Comparison of ENCODE assay signal across 20 cellular contexts in genomic region chr13:39052944-39053343, GRCh38. TPM values are rescaled to one million over a fixed set of nuclear protein-coding genes. Genes with fewer than 3 reads are reported as not detected.
A peak's percentile ranks its signal among the peaks of the same experiment; 100 is the strongest.
DNase-seq lines count a peak whose midpoint lies in the region; ATAC-seq and TF ChIP-seq lines count a peak whose summit lies in the region.
"Had no signal": no experiment of that assay in that cellular context is flagged by ENCODE, and none has a peak within 500 bp of the region (broad histone marks: within the 10 kb centered on the region; RNA-seq: fewer than 3 reads in every experiment).

No MANE protein-coding gene starts in this region.

- no peak overlapping the region for H3K4me2 ChIP-seq in smooth muscle cell

- peak; percentile 43 for DNase-seq in NCI-H345 (lab: John Stamatoyannopoulos, UW)
- DNase-seq in NCI-H345 treated with DMSO at 0.1 percent for 48 hours (lab: John Stamatoyannopoulos, UW; ENCODE audit: unreplicated experiment) = no peak
- DNase-seq in NCI-H146 treated with DMSO at 0.1 percent for 48 hours (lab: John Stamatoyannopoulos, UW; ENCODE audit: unreplicated experiment) = peak; percentile 56
- no peak for DNase-seq in activated CD4-positive, alpha-beta T cell treated with anti-CD3 and anti-CD28 coated beads, Interleukin-2, amount 50 U/mL, for 4 hours
- no peak for DNase-seq in smooth muscle cell (lab: John Stamatoyannopoulos, UW; ENCODE audit: unreplicated experiment)
- DNase-seq: EL, GF-D8, MG63, NCI-H1048, NCI-H1436 treated with DMSO at 0.1 percent for 48 hours, NCI-H2029 treated with DMSO at 0.1 percent for 48 hours, NCI-H510A, OCI-M1, Right ventricle myocardium superior had no signal

- H3K79me2 ChIP-seq in smooth muscle cell (ENCODE audit: low read depth) = no peaks in the 10 kb centered on the region

- H4K20me1 ChIP-seq in smooth muscle cell (ENCODE audit: low read depth) = no peaks in the 10 kb centered on the region

- H3K9ac ChIP-seq in smooth muscle cell (ENCODE audit: low read depth) = no peak overlapping the region

- no peak for TF ChIP-seq CTCF in smooth muscle cell (IDR thresholded peaks at IDR 0.05; ENCODE audit: borderline replicate concordance, insufficient read depth, poor library complexity, severe bottlenecking)

- no peak overlapping the region for H2AFZ ChIP-seq in smooth muscle cell (ENCODE audit: low read depth)

- no peaks in the 10 kb centered on the region for H3K36me3 ChIP-seq in smooth muscle cell (ENCODE audit: low read depth)
- H3K36me3 ChIP-seq: MG63 had no signal

- 85% methylated on average over 6 of the region's 6 CpGs for WGBS in smooth muscle cell (ENCODE audit: low lambda C conversion rate)

- H3K27ac ChIP-seq in layer of hippocampus (ENCODE audit: low read depth, low read length) = peak overlapping the region; percentile 49
- peak overlapping the region; percentile 37 for H3K27ac ChIP-seq in temporal lobe (ENCODE audit: low read depth, low read length)
- no peak overlapping the region for H3K27ac ChIP-seq in smooth muscle cell (ENCODE audit: low read depth)
- H3K27ac ChIP-seq: HL-60 had no signal

- no peaks in the 10 kb centered on the region for H3K4me1 ChIP-seq in smooth muscle cell (ENCODE audit: low read depth)

- H3K27me3 ChIP-seq in layer of hippocampus (ENCODE audit: control insufficient read depth, insufficient read depth, low read length) = no peaks in the 10 kb centered on the region
- H3K27me3 ChIP-seq in smooth muscle cell (ENCODE audit: low read depth) = no peaks in the 10 kb centered on the region
- H3K27me3 ChIP-seq: MG63 had no signal

- H3F3A ChIP-seq in smooth muscle cell (ENCODE audit: low read depth) = no peaks in the 10 kb centered on the region

- ATAC-seq in HG03139 (IDR thresholded peaks at IDR 0.05; ENCODE audit: unreplicated experiment) = no peak
- ATAC-seq: HepG2, K562 had no signal

- H3K4me3 ChIP-seq in smooth muscle cell = no peak overlapping the region
- H3K4me3 ChIP-seq: K562, MG63 had no signal

- no peaks in the 10 kb centered on the region for H3K9me3 ChIP-seq in smooth muscle cell (replicated peaks; ENCODE audit: low read depth)

RNA-seq across cellular contexts. Expression of gene NHLRC3, which starts 14.7 kb away (rescaled TPM):
- total RNA-seq in temporal lobe (29.3 TPM), smooth muscle cell (11.5 and 12.0 TPM in 2 replicates)
- polyA plus RNA-seq in smooth muscle cell = 6.2 and 9.2 TPM in 2 replicates

RNA-seq across cellular contexts. Expression of gene PROSER1, which starts 15.1 kb away (rescaled TPM):
- total RNA-seq in temporal lobe = 21.1 TPM
- 9.7 and 11.2 TPM in 2 replicates for total RNA-seq in smooth muscle cell
- 7.6 and 8.6 TPM in 2 replicates for polyA plus RNA-seq in smooth muscle cell

Comparison
In these comparisons a context has a peak if more than half of its experiments do, and no peak if none do; other contexts are left out.
1. DNase-seq: peak in NCI-H345 (single experiment) and NCI-H146 treated with DMSO at 0.1 percent for 48 hours (single experiment); none in NCI-H345 treated with DMSO at 0.1 percent for 48 hours (single experiment), activated CD4-positive, alpha-beta T cell treated with anti-CD3 and anti-CD28 coated beads, Interleukin-2, amount 50 U/mL, for 4 hours (0 of 2) and smooth muscle cell (single experiment).